10 cellular contexts compared by ENCODE assay signal in genomic region chr12:24177889-24178288, GRCh38.
DNase-seq lines count a peak whose midpoint lies in the region; ATAC-seq and TF ChIP-seq lines count a peak whose summit lies in the region.
"Had no signal": no experiment of that assay in that cellular context is flagged by ENCODE, and none has a peak within 500 bp of the region (broad histone marks: within the 10 kb centered on the region; RNA-seq: fewer than 3 reads in every experiment).

No MANE protein-coding gene starts in this region.

- H3K14ac ChIP-seq in mesenchymal stem cell (ENCODE audit: low read length in 2 of 2) = no peak overlapping the region

- no peak overlapping the region for H2AK5ac ChIP-seq in mesenchymal stem cell (ENCODE audit: low read length, severe bottlenecking)

- TF ChIP-seq POLR2A in sigmoid colon (IDR thresholded peaks at IDR 0.05) = no peak

- no peak overlapping the region for H2BK15ac ChIP-seq in mesenchymal stem cell (ENCODE audit: low read depth, poor library complexity, severe bottlenecking)

- H3K4me1 ChIP-seq in mesenchymal stem cell (ENCODE audit: control insufficient read depth, insufficient read depth, low read depth, low read length) (no peaks in the 10 kb centered on the region), sigmoid colon (peaks cover 0 to 6% (median 0%) of the 10 kb centered on the region in 4 donors)

- H3K18ac ChIP-seq in mesenchymal stem cell (ENCODE audit: low read depth in 1 of 2, low read length in 2 of 2) = no peak overlapping the region

- 92% methylated on average over 1 of the region's 1 CpG for WGBS in mesenchymal stem cell
- WGBS in sigmoid colon, 2 donors = 79 to 82% methylated on average over 1 of the region's 1 CpG

- no peaks in the 10 kb centered on the region for H3K9me3 ChIP-seq in mesenchymal stem cell (ENCODE audit: control insufficient read depth, low read length)
- no peaks in the 10 kb centered on the region for H3K9me3 ChIP-seq in sigmoid colon

- no peak overlapping the region for H2BK120ac ChIP-seq in mesenchymal stem cell (ENCODE audit: low read depth, low read length)

- no peak overlapping the region for H3K9ac ChIP-seq in mesenchymal stem cell (ENCODE audit: low read length)

- peak; percentile 87 for ATAC-seq in HG02588 (IDR thresholded peaks at IDR 0.05; ENCODE audit: unreplicated experiment)
- peak; percentile 74 for ATAC-seq in HG03280 (IDR thresholded peaks at IDR 0.05; ENCODE audit: unreplicated experiment)
- ATAC-seq: stimulated activated naive CD8-positive, alpha-beta T cell treated with anti-CD3 and anti-CD28 coated beads, Interleukin-15, amount 100 ng/mL, for 72 hours had no signal

- no peak overlapping the region for H3K23ac ChIP-seq in mesenchymal stem cell (ENCODE audit: low read length in 2 of 2)

- H4K91ac ChIP-seq in mesenchymal stem cell (ENCODE audit: low read length) = no peak overlapping the region

- DNase-seq in GM19240 (ENCODE audit: insufficient read length, low spot score) (peak; percentile 11), mesenchymal stem cell (peak; percentile 12), sigmoid colon (no peak), OCI-M1 (lab: John Stamatoyannopoulos, UW) (no peak), NCI-H2081 (lab: John Stamatoyannopoulos, UW) (no peak)
- DNase-seq: activated CD4-positive, alpha-beta T cell treated with anti-CD3 and anti-CD28 coated beads, Interleukin-2, amount 50 U/mL, for 1 hour; activated naive CD8-positive, alpha-beta T cell treated with anti-CD3 and anti-CD28 coated beads for 36 hours; stimulated activated naive CD8-positive, alpha-beta T cell treated with anti-CD3 and anti-CD28 coated beads, Interleukin-15, amount 100 ng/mL, for 72 hours had no signal

- H3K27ac ChIP-seq in mesenchymal stem cell (ENCODE audit: low read length, poor library complexity, severe bottlenecking) (no peak overlapping the region), sigmoid colon (no peak overlapping the region)

- TF ChIP-seq CTCF in sigmoid colon (IDR thresholded peaks at IDR 0.05) = no peak

- no peak overlapping the region for H3K4ac ChIP-seq in mesenchymal stem cell (ENCODE audit: low read depth in 1 of 2, low read length in 2 of 2)

- no peaks in the 10 kb centered on the region for H3K36me3 ChIP-seq in mesenchymal stem cell (ENCODE audit: control insufficient read depth in 1 of 2, insufficient read depth in 2 of 2, low read depth in 1 of 2, low read length in 2 of 2)
- no peaks in the 10 kb centered on the region for H3K36me3 ChIP-seq in sigmoid colon

- H2BK12ac ChIP-seq in mesenchymal stem cell (ENCODE audit: low read length in 2 of 2) = no peak overlapping the region

- H3K4me2 ChIP-seq in mesenchymal stem cell (ENCODE audit: low read length, poor library complexity, severe bottlenecking) = no peak overlapping the region

- no peak overlapping the region for H4K8ac ChIP-seq in mesenchymal stem cell (ENCODE audit: low read length)

- no peak for TF ChIP-seq EP300 in sigmoid colon (IDR thresholded peaks at IDR 0.05)

- H3K27me3 ChIP-seq in mesenchymal stem cell (ENCODE audit: control insufficient read depth in 1 of 2, insufficient read depth in 1 of 2, low read length in 2 of 2) = no peaks in the 10 kb centered on the region
- no peaks in the 10 kb centered on the region for H3K27me3 ChIP-seq in sigmoid colon

- no peak overlapping the region for H2BK5ac ChIP-seq in mesenchymal stem cell (ENCODE audit: low read depth, low read length, poor library complexity, severe bottlenecking)

- H2AFZ ChIP-seq in mesenchymal stem cell (ENCODE audit: low read depth, low read length) = no peak overlapping the region

- H3K79me1 ChIP-seq in mesenchymal stem cell (replicated peaks; ENCODE audit: low read length, poor library complexity, severe bottlenecking) = no peaks in the 10 kb centered on the region

- no peak overlapping the region for H3K4me3 ChIP-seq in mesenchymal stem cell (ENCODE audit: insufficient read depth in 1 of 2, low read depth in 1 of 2, low read length in 2 of 2)
- H3K4me3 ChIP-seq in sigmoid colon = no peak overlapping the region

- intact Hi-C loops in sigmoid colon (cut with DNase I) = no loop called here

Comparison
In these comparisons a context has a peak if more than half of its experiments do, and no peak if none do; other contexts are left out.
1. DNase-seq: peak in GM19240 (single experiment) and mesenchymal stem cell (single experiment); none in sigmoid colon (single experiment), OCI-M1 (single experiment) and NCI-H2081 (0 of 2).